ENCODE assay signal across 11 cellular contexts in the genomic region with DNA sequence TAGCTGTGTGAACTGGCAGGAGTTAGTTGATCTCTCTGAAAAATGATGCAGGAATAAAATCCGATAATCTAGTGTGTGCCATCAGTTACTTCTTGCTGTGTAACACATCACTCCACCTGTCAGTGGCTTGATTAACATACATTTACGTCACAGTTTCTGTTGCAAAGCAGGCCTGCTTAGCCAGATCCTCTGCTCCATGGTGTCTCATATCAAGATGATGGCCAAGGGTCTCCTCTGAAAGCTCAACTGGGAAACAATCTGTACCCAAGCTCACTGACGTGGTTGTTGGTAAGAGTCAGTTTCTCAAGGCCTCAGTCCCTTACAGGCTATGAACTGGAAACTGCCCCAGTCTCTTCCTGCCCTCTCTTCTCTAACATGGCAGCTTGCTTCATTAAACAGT. TPM values are rescaled to one million over a fixed set of nuclear protein-coding genes. Genes with fewer than 3 reads are reported as not detected.
"Had no signal": no experiment of that assay in that cellular context is flagged by ENCODE, and none has a peak within 500 bp of the region (broad histone marks: within the 10 kb centered on the region; RNA-seq: fewer than 3 reads in every experiment).

No MANE protein-coding gene starts in this region.

- H3K27ac Mint-ChIP-seq: GM23338, H9, HFFc6 had no signal

- H3K4me2 ChIP-seq: GM23338 had no signal

- H3K4me3 Mint-ChIP-seq: GM23338, H9, HFFc6 had no signal

- H2AFZ ChIP-seq: GM23248, GM23338 had no signal

- H3K9me3 ChIP-seq: HAP-1 had no signal

- H3K27ac ChIP-seq: GM23248 had no signal

- H3K9ac ChIP-seq: GM23248 had no signal

- H3K4me3 ChIP-seq: GM23248, GM23338, HAP-1 had no signal

- H3K4me1 ChIP-seq: HAP-1 had no signal

- FAIRE-seq: H1, H54 had no signal

- H3K36me3 ChIP-seq: HAP-1 had no signal

- H3K9me3 Mint-ChIP-seq: GM23338, H9 had no signal

- DNase-seq: GM23248, GOT3, H7, H9, HCEC 1CT, HFFc6 had no signal

- ATAC-seq: GM23338, HCT116 had no signal

RNA-seq across cellular contexts. Expression of a gene that starts 51.8 kb away (rescaled TPM):
- total RNA-seq: GM23248, GM23338, H1, H9, HFFc6 had no signal
- polyA plus RNA-seq: GM23248, GM23338, H1 had no signal
